Comparison of ENCODE assay signal across 8 cellular contexts in the genomic region with DNA sequence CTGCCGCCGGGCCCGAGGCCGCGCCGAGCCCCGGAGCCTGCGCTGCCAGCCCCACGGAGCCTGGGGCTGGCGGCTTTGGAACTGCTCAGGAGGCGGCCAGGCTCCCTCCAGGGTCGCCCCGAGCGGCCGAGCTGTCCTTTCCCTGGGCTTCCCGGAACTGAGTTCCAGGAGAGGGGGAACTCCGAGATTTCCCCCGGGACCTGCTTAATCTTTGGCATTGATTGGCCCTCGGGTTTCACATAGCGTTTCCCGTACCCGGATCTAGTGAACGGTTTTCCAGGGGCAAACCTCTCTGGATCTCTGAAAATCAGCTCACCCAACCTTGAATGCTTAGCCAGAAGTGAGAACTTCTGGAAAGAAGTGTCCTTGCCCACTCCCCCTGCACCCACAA. TPM values are rescaled to one million over a fixed set of nuclear protein-coding genes. Genes with fewer than 3 reads are reported as not detected.
DNase-seq lines count a peak whose midpoint lies in the region; ATAC-seq and TF ChIP-seq lines count a peak whose summit lies in the region.

No MANE protein-coding gene starts in this region.

- no peaks in the 10 kb centered on the region for H3K36me3 ChIP-seq in SJCRH30
- no peaks in the 10 kb centered on the region for H3K36me3 ChIP-seq in esophagus muscularis mucosa
- H3K36me3 ChIP-seq in ovary = no peaks in the 10 kb centered on the region

- peak; percentile 45 for ATAC-seq in HG02970 (IDR thresholded peaks at IDR 0.05; ENCODE audit: low FRiP score, unreplicated experiment)

- H3K9me3 ChIP-seq in SJCRH30 (replicated peaks) (no peaks in the 10 kb centered on the region), esophagus muscularis mucosa (no peaks in the 10 kb centered on the region), ovary (no peaks in the 10 kb centered on the region)

- no CpG with 5 or more reads among the region's 23 CpGs for WGBS in esophagus muscularis mucosa
- WGBS in ovary, 3 donors = 0 to 1% (median 0%) methylated on average over 15 to 23 of the region's 23 CpGs

- H3K4me1 ChIP-seq in SJCRH30 (peaks cover 21% of the 10 kb centered on the region), esophagus muscularis mucosa (peaks cover 56 to 67% (median 64%) of the 10 kb centered on the region in 4 donors), ovary (ENCODE audit: insufficient read depth) (peaks cover 24% of the 10 kb centered on the region)

- intact Hi-C loops in esophagus muscularis mucosa (cut with DNase I) (no loop called here), ovary (cut with DNase I) (no loop called here)

- H3K27me3 ChIP-seq in SJCRH30 = no peaks in the 10 kb centered on the region
- no peaks in the 10 kb centered on the region for H3K27me3 ChIP-seq in esophagus muscularis mucosa
- H3K27me3 ChIP-seq in ovary = no peaks in the 10 kb centered on the region

- TF ChIP-seq EP300 in esophagus muscularis mucosa (IDR thresholded peaks at IDR 0.05) (no peak), ovary (IDR thresholded peaks at IDR 0.05) (no peak)

- TF ChIP-seq CTCF in esophagus muscularis mucosa (IDR thresholded peaks at IDR 0.05) (no peak), ovary (IDR thresholded peaks at IDR 0.05) (no peak)

- no peak for TF ChIP-seq POLR2A in esophagus muscularis mucosa (IDR thresholded peaks at IDR 0.05; ENCODE audit: low read depth)
- no peak for TF ChIP-seq POLR2A in ovary (IDR thresholded peaks at IDR 0.05)

- H3K4me3 ChIP-seq in SJCRH30 = peak overlapping the region; percentile 89
- H3K4me3 ChIP-seq in esophagus muscularis mucosa = peak overlapping the region; percentile 61 to 92 (median 71)
- H3K4me3 ChIP-seq in ovary = peak overlapping the region; percentile 73

- peak; percentile 47 for DNase-seq in NCI-H1436 (lab: John Stamatoyannopoulos, UW)
- DNase-seq in NCI-H1436 treated with DMSO at 0.1 percent for 48 hours (lab: John Stamatoyannopoulos, UW) = no peak
- DNase-seq in SJCRH30 = peak; percentile 84 to 88
- DNase-seq in esophagus muscularis mucosa (ENCODE audit: extremely low spot score) = no peak
- DNase-seq in ovary = peak in 2 of 5 donors; percentile 57 to 58
- no peak for DNase-seq in iPS-NIHi11 (ENCODE audit: low spot score)
- DNase-seq in activated gamma-delta T cell (lab: John Stamatoyannopoulos, UW) = no peak

- H3K27ac ChIP-seq in SJCRH30 (peak overlapping the region; percentile 73), esophagus muscularis mucosa (replicated peaks in 1 of 4) (peak overlapping the region; percentile 86 to 96 (median 94)), ovary (peak overlapping the region; percentile 95 to 96)

RNA-seq across cellular contexts. Expression of a gene that starts 0.5 kb away (rescaled TPM):
- 5.9 and 7.0 TPM in 2 replicates for total RNA-seq in SJCRH30 (2014; rRNA removed; shearing (Covaris generic))
- total RNA-seq in esophagus muscularis mucosa (10 to 100 TPM; 31.1 to 54.4 (median 38.4) TPM), ovary (100 to 1,000 TPM in 3 of 7 donors, 10 to 100 TPM in 4; 63.8 to 148 (median 91.3) TPM)
- 10 to 100 TPM; 47.0 to 70.4 TPM for polyA plus RNA-seq in ovary

RNA-seq across cellular contexts. Expression of a gene that starts 57.6 kb away (rescaled TPM):
- 0.20 and 0.43 TPM in 2 replicates for total RNA-seq in SJCRH30 (2014; rRNA removed; shearing (Covaris generic))
- total RNA-seq in esophagus muscularis mucosa = 100 to 1,000 TPM in 2 of 4 donors, 10 to 100 TPM in 2; 61.0 to 104 (median 97.4) TPM
- total RNA-seq in ovary = 10 to 100 TPM; 20.6 to 69.6 (median 34.4) TPM
- 10 to 100 TPM; 20.4 to 35.2 TPM for polyA plus RNA-seq in ovary

Comparison
In these comparisons a context has a peak if more than half of its experiments do, and no peak if none do; other contexts are left out.
1. DNase-seq: peak in NCI-H1436 (single experiment) and SJCRH30 (2 of 2); none in NCI-H1436 treated with DMSO at 0.1 percent for 48 hours (single experiment), esophagus muscularis mucosa (single experiment), iPS-NIHi11 (single experiment) and activated gamma-delta T cell (single experiment).
2. RNA of a gene that starts 57.6 kb away (total RNA-seq): 61.0 to 104 TPM in esophagus muscularis mucosa and 20.6 to 69.6 TPM in ovary; 0.20 to 0.43 TPM in SJCRH30; every median in the first group is over 10 times any median in the second.
3. Peak in every context shown above with its lines, with median percentiles within 50 percentile points of each other: H3K27ac ChIP-seq and H3K4me3 ChIP-seq.